1 cellular context compared by ENCODE assay signal in genomic region chr10:20885678-20886077, GRCh38.
TF ChIP-seq lines count a peak whose summit lies in the region.

No MANE protein-coding gene starts in this region.

TF ChIP-seq in HEK293, 187 proteins besides CTCF, POLR2A, EP300 and RAD21 (continued from another document and continues in another):
- TF ChIP-seq ZNF292 (tag by site-specific recombination; IDR thresholded peaks at IDR 0.05; ENCODE audit: borderline replicate concordance, low read depth) (no peak), ZNF169 (tag by site-specific recombination; IDR thresholded peaks at IDR 0.05) (no peak), GLI2 (tag by site-specific recombination; IDR thresholded peaks at IDR 0.05; ENCODE audit: borderline replicate concordance, low read depth) (peak; percentile 86; the same call in 1 of the 2 replicates), OVOL3 (tag by site-specific recombination; IDR thresholded peaks at IDR 0.05) (peak; percentile 72; the same call in 1 of the 2 replicates), ZNF423 (tag by site-specific recombination; IDR thresholded peaks at IDR 0.05) (no peak), PRDM4 (tag by site-specific recombination; IDR thresholded peaks at IDR 0.05) (peak; percentile 70), YY1 (tag by site-specific recombination; IDR thresholded peaks at IDR 0.05) (no peak), ZNF488 (tag by site-specific recombination; IDR thresholded peaks at IDR 0.05) (no peak), ZNF211 (tag by site-specific recombination; IDR thresholded peaks at IDR 0.05; ENCODE audit: low read depth) (no peak), ZNF214 (tag by site-specific recombination; IDR thresholded peaks at IDR 0.05; ENCODE audit: borderline replicate concordance) (no peak), ZFP69B (tag by site-specific recombination; IDR thresholded peaks at IDR 0.05) (peak; percentile 77; the same call in 1 of the 2 replicates), GFI1B (tag by site-specific recombination; IDR thresholded peaks at IDR 0.05) (peak; percentile 56; the same call in 1 of the 2 replicates), ZNF677 (tag by site-specific recombination; IDR thresholded peaks at IDR 0.05) (no peak), ZNF16 (tag by site-specific recombination; IDR thresholded peaks at IDR 0.05; ENCODE audit: low read depth) (no peak), MYNN (tag by site-specific recombination; IDR thresholded peaks at IDR 0.05; ENCODE audit: borderline replicate concordance) (no peak), ZNF175 (tag by site-specific recombination; IDR thresholded peaks at IDR 0.05) (no peak), ZSCAN23 (tag by site-specific recombination; IDR thresholded peaks at IDR 0.05) (peak; percentile 98), ZNF48 (tag by site-specific recombination; IDR thresholded peaks at IDR 0.05) (no peak), ZNF692 (tag by site-specific recombination; IDR thresholded peaks at IDR 0.05) (peak; percentile 83), ZNF843 (tag by site-specific recombination; IDR thresholded peaks at IDR 0.05) (peak; percentile 95), ZNF404 (tag by site-specific recombination; IDR thresholded peaks at IDR 0.05) (no peak), ZNF658 (tag by site-specific recombination; IDR thresholded peaks at IDR 0.05) (no peak), ZNF155 (tag by site-specific recombination; IDR thresholded peaks at IDR 0.05) (no peak), ZNF362 (tag by site-specific recombination; IDR thresholded peaks at IDR 0.05) (peak; percentile 98), ZNF10 (tag by site-specific recombination; IDR thresholded peaks at IDR 0.05) (peak; percentile 67; the same call in 1 of the 2 replicates), GLIS2 (tag by site-specific recombination; IDR thresholded peaks at IDR 0.05) (0 out of 2 replicates have a peak, but pooled peaks have one; percentile 25), BCL11B (tag by site-specific recombination; IDR thresholded peaks at IDR 0.05; ENCODE audit: low read depth) (no peak), ZBTB44 (tag by site-specific recombination; IDR thresholded peaks at IDR 0.05) (peak; percentile 99), ZNF121 (tag by site-specific recombination; IDR thresholded peaks at IDR 0.05) (no peak), ZNF350 (tag by site-specific recombination; IDR thresholded peaks at IDR 0.05) (no peak), KLF9 (tag by site-specific recombination; IDR thresholded peaks at IDR 0.05; ENCODE audit: low read depth) (peak; percentile 27; the same call in 1 of the 2 replicates), ZSCAN16 (tag by site-specific recombination; IDR thresholded peaks at IDR 0.05) (peak; percentile 53; the same call in 1 of the 2 replicates), HOXD13 (CRISPR knock-in tag; IDR thresholded peaks at IDR 0.05; ENCODE audit: borderline replicate concordance) (no peak), ZNF324 (tag by site-specific recombination; IDR thresholded peaks at IDR 0.05) (peak; percentile 71), ZNF248 (tag by site-specific recombination; IDR thresholded peaks at IDR 0.05) (no peak), ZNF571 (tag by site-specific recombination; IDR thresholded peaks at IDR 0.05) (no peak), KLF17 (tag by site-specific recombination; IDR thresholded peaks at IDR 0.05) (no peak), ZNF266 (tag by site-specific recombination; IDR thresholded peaks at IDR 0.05; ENCODE audit: low read depth) (no peak), ZNF114 (tag by site-specific recombination; IDR thresholded peaks at IDR 0.05) (no peak), ZNF596 (tag by site-specific recombination; IDR thresholded peaks at IDR 0.05) (no peak), ATF2 (tag by site-specific recombination; IDR thresholded peaks at IDR 0.05; ENCODE audit: low read depth) (peak; percentile 67), ZNF354C (tag by site-specific recombination; IDR thresholded peaks at IDR 0.05; ENCODE audit: borderline replicate concordance, low read depth) (no peak), ZNF140 (tag by site-specific recombination; IDR thresholded peaks at IDR 0.05) (no peak), ZNF529 (tag by site-specific recombination; IDR thresholded peaks at IDR 0.05; ENCODE audit: insufficient replicate concordance) (no peak), ZNF394 (tag by site-specific recombination; IDR thresholded peaks at IDR 0.05; ENCODE audit: borderline replicate concordance) (peak; percentile 76), ZBTB48 (tag by site-specific recombination; IDR thresholded peaks at IDR 0.05) (no peak)
- TF ChIP-seq, protein P1, sequence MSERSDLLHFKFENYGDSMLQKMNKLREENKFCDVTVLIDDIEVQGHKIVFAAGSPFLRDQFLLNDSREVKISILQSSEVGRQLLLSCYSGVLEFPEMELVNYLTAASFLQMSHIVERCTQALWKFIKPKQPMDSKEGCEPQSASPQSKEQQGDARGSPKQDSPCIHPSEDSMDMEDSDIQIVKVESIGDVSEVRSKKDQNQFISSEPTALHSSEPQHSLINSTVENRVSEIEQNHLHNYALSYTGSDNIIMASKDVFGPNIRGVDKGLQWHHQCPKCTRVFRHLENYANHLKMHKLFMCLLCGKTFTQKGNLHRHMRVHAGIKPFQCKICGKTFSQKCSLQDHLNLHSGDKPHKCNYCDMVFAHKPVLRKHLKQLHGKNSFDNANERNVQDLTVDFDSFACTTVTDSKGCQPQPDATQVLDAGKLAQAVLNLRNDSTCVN (tag by site-specific recombination; optimal IDR thresholded peaks at IDR 0.05) = no peak
- TF ChIP-seq, protein P2, sequence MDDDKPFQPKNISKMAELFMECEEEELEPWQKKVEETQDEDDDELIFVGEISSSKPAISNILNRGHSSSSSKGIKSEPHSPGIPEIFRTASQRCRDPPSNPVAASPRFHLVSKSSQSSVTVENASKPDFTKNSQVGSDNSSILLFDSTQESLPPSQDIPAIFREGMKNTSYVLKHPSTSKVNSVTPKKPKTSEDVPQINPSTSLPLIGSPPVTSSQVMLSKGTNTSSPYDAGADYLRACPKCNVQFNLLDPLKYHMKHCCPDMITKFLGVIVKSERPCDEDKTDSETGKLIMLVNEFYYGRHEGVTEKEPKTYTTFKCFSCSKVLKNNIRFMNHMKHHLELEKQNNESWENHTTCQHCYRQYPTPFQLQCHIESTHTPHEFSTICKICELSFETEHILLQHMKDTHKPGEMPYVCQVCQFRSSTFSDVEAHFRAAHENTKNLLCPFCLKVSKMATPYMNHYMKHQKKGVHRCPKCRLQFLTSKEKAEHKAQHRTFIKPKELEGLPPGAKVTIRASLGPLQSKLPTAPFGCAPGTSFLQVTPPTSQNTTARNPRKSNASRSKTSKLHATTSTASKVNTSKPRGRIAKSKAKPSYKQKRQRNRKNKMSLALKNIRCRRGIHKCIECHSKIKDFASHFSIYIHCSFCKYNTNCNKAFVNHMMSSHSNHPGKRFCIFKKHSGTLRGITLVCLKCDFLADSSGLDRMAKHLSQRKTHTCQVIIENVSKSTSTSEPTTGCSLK (tag by site-specific recombination; IDR thresholded peaks at IDR 0.05) = no peak
- TF ChIP-seq, protein P3, sequence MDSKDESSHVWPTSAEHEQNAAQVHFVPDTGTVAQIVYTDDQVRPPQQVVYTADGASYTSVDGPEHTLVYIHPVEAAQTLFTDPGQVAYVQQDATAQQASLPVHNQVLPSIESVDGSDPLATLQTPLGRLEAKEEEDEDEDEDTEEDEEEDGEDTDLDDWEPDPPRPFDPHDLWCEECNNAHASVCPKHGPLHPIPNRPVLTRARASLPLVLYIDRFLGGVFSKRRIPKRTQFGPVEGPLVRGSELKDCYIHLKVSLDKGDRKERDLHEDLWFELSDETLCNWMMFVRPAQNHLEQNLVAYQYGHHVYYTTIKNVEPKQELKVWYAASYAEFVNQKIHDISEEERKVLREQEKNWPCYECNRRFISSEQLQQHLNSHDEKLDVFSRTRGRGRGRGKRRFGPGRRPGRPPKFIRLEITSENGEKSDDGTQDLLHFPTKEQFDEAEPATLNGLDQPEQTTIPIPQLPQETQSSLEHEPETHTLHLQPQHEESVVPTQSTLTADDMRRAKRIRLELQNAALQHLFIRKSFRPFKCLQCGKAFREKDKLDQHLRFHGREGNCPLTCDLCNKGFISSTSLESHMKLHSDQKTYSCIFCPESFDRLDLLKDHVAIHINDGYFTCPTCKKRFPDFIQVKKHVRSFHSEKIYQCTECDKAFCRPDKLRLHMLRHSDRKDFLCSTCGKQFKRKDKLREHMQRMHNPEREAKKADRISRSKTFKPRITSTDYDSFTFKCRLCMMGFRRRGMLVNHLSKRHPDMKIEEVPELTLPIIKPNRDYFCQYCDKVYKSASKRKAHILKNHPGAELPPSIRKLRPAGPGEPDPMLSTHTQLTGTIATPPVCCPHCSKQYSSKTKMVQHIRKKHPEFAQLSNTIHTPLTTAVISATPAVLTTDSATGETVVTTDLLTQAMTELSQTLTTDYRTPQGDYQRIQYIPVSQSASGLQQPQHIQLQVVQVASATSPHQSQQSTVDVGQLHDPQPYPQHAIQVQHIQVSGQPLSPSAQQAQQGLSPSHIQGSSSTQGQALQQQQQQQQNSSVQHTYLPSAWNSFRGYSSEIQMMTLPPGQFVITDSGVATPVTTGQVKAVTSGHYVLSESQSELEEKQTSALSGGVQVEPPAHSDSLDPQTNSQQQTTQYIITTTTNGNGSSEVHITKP (tag by site-specific recombination; IDR thresholded peaks at IDR 0.05) = no peak; the same call in 1 of the 2 replicates
